ENCODE assay signal across 1 cellular context in the genomic region with DNA sequence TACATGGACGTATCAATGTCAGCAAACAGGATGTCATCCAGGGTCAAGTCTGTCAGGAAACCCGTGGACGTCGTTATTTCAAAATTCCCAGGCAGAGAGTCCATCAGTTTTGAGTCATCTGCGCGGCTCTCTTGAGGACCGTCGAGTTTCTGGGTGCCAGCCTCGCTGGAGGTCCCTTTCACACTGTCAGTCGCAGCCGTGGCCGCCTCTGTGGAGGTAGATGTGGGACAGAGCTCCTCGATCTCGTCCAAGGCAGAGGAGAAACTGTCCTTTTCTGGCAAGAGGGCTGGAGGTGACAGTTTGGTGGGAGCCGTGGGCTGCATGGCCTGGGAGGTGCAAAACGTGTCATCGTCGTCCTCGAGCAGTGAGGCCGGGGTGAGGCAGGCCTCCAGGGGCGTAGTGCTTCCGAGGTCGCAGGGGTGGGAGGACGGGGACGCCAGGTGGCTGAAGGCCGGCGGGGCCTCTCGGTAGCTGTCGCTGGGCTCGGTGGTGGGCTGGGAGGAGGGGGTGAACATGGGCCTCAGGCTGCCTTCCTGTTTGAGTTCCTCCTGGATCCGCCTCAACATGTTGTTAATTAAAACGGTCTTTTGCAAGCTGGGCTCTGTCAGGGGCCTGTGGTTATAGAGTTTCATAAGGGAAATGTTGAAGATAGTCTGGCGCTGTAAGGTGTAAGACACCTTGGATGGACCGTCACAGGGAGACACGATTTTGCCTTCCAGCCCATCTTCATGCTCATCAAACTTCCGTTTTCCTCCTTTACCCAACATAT.
TF ChIP-seq lines count a peak whose summit lies in the region.

No MANE protein-coding gene starts in this region.

TF ChIP-seq in GM12878, 131 proteins besides CTCF, POLR2A, EP300 and RAD21 (continued from another document and continues in another):
- TF ChIP-seq SUZ12 (IDR thresholded peaks at IDR 0.05; ENCODE audit: unreplicated experiment) (no peak), MYB (IDR thresholded peaks at IDR 0.05; ENCODE audit: borderline replicate concordance, low read depth, low read length) (peak; percentile 26; the same call in 1 of the 2 replicates), JUND (IDR thresholded peaks at IDR 0.05; ENCODE audit: low read depth, low read length) (no peak), JUNB (IDR thresholded peaks at IDR 0.05) (no peak), POLR2AphosphoS2 (IDR thresholded peaks at IDR 0.05; ENCODE audit: low read depth, low read length) (no peak), ZNF622 (IDR thresholded peaks at IDR 0.05) (no peak), CBFB (IDR thresholded peaks at IDR 0.05; ENCODE audit: low read depth) (no peak), RBBP5 (conservative IDR thresholded peaks at IDR 0.05) (no peak), CEBPB (IDR thresholded peaks at IDR 0.05; ENCODE audit: borderline replicate concordance in 1 of 2, low read depth in 2 of 2, low read length in 2 of 2) (no peak), STAT1 (conservative IDR thresholded peaks at IDR 0.05) (no peak), YBX1 (IDR thresholded peaks at IDR 0.05) (no peak), SP1 (IDR thresholded peaks at IDR 0.05; ENCODE audit: low read depth, low read length) (peak; percentile 16), BCL11A (IDR thresholded peaks at IDR 0.05; ENCODE audit: low read depth, low read length) (peak; percentile 72), CREB1 (IDR thresholded peaks at IDR 0.05; ENCODE audit: low read depth) (no peak), POLR2AphosphoS5 (IDR thresholded peaks at IDR 0.05; ENCODE audit: low read length) (no peak), PAX8 (IDR thresholded peaks at IDR 0.05) (no peak), GATAD2B (conservative IDR thresholded peaks at IDR 0.05; ENCODE audit: low read depth) (0 out of 2 replicates have a peak, but pooled peaks have one; percentile 37), WRNIP1 (IDR thresholded peaks at IDR 0.05; ENCODE audit: borderline replicate concordance, low read depth, low read length) (no peak), CHD4 (IDR thresholded peaks at IDR 0.05) (no peak), EED (IDR thresholded peaks at IDR 0.05; ENCODE audit: low read depth) (peak; percentile 70), HCFC1 (IDR thresholded peaks at IDR 0.05; ENCODE audit: low read length) (no peak), ZBED1 (IDR thresholded peaks at IDR 0.05; ENCODE audit: borderline replicate concordance) (no peak; the same call in 1 of the 2 replicates), BMI1 (IDR thresholded peaks at IDR 0.05; ENCODE audit: borderline replicate concordance) (no peak), ETV6 (conservative IDR thresholded peaks at IDR 0.05 in 1 of 2, IDR thresholded peaks at IDR 0.05 in 1 of 2; ENCODE audit: borderline replicate concordance in 1 of 2, low read depth in 1 of 2) (no peak)
- TF ChIP-seq, protein P1, sequence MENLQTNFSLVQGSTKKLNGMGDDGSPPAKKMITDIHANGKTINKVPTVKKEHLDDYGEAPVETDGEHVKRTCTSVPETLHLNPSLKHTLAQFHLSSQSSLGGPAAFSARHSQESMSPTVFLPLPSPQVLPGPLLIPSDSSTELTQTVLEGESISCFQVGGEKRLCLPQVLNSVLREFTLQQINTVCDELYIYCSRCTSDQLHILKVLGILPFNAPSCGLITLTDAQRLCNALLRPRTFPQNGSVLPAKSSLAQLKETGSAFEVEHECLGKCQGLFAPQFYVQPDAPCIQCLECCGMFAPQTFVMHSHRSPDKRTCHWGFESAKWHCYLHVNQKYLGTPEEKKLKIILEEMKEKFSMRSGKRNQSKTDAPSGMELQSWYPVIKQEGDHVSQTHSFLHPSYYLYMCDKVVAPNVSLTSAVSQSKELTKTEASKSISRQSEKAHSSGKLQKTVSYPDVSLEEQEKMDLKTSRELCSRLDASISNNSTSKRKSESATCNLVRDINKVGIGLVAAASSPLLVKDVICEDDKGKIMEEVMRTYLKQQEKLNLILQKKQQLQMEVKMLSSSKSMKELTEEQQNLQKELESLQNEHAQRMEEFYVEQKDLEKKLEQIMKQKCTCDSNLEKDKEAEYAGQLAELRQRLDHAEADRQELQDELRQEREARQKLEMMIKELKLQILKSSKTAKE (IDR thresholded peaks at IDR 0.05; ENCODE audit: low read depth, poor library complexity, severe bottlenecking), result peak; percentile 91
- TF ChIP-seq, protein P2, sequence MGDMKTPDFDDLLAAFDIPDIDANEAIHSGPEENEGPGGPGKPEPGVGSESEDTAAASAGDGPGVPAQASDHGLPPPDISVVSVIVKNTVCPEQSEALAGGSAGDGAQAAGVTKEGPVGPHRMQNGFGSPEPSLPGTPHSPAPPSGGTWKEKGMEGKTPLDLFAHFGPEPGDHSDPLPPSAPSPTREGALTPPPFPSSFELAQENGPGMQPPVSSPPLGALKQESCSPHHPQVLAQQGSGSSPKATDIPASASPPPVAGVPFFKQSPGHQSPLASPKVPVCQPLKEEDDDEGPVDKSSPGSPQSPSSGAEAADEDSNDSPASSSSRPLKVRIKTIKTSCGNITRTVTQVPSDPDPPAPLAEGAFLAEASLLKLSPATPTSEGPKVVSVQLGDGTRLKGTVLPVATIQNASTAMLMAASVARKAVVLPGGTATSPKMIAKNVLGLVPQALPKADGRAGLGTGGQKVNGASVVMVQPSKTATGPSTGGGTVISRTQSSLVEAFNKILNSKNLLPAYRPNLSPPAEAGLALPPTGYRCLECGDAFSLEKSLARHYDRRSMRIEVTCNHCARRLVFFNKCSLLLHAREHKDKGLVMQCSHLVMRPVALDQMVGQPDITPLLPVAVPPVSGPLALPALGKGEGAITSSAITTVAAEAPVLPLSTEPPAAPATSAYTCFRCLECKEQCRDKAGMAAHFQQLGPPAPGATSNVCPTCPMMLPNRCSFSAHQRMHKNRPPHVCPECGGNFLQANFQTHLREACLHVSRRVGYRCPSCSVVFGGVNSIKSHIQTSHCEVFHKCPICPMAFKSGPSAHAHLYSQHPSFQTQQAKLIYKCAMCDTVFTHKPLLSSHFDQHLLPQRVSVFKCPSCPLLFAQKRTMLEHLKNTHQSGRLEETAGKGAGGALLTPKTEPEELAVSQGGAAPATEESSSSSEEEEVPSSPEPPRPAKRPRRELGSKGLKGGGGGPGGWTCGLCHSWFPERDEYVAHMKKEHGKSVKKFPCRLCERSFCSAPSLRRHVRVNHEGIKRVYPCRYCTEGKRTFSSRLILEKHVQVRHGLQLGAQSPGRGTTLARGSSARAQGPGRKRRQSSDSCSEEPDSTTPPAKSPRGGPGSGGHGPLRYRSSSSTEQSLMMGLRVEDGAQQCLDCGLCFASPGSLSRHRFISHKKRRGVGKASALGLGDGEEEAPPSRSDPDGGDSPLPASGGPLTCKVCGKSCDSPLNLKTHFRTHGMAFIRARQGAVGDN (IDR thresholded peaks at IDR 0.05), result peak; percentile 72
- TF ChIP-seq, protein P3, sequence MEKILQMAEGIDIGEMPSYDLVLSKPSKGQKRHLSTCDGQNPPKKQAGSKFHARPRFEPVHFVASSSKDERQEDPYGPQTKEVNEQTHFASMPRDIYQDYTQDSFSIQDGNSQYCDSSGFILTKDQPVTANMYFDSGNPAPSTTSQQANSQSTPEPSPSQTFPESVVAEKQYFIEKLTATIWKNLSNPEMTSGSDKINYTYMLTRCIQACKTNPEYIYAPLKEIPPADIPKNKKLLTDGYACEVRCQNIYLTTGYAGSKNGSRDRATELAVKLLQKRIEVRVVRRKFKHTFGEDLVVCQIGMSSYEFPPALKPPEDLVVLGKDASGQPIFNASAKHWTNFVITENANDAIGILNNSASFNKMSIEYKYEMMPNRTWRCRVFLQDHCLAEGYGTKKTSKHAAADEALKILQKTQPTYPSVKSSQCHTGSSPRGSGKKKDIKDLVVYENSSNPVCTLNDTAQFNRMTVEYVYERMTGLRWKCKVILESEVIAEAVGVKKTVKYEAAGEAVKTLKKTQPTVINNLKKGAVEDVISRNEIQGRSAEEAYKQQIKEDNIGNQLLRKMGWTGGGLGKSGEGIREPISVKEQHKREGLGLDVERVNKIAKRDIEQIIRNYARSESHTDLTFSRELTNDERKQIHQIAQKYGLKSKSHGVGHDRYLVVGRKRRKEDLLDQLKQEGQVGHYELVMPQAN (conservative IDR thresholded peaks at IDR 0.05), result no peak
- TF ChIP-seq, protein P4, sequence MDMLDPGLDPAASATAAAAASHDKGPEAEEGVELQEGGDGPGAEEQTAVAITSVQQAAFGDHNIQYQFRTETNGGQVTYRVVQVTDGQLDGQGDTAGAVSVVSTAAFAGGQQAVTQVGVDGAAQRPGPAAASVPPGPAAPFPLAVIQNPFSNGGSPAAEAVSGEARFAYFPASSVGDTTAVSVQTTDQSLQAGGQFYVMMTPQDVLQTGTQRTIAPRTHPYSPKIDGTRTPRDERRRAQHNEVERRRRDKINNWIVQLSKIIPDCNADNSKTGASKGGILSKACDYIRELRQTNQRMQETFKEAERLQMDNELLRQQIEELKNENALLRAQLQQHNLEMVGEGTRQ (IDR thresholded peaks at IDR 0.05; ENCODE audit: borderline replicate concordance, low read depth, low read length), result no peak
- TF ChIP-seq, protein P5, sequence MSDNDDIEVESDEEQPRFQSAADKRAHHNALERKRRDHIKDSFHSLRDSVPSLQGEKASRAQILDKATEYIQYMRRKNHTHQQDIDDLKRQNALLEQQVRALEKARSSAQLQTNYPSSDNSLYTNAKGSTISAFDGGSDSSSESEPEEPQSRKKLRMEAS (IDR thresholded peaks at IDR 0.05; ENCODE audit: low read depth, low read length), result peak; percentile 34
- TF ChIP-seq, protein P6, sequence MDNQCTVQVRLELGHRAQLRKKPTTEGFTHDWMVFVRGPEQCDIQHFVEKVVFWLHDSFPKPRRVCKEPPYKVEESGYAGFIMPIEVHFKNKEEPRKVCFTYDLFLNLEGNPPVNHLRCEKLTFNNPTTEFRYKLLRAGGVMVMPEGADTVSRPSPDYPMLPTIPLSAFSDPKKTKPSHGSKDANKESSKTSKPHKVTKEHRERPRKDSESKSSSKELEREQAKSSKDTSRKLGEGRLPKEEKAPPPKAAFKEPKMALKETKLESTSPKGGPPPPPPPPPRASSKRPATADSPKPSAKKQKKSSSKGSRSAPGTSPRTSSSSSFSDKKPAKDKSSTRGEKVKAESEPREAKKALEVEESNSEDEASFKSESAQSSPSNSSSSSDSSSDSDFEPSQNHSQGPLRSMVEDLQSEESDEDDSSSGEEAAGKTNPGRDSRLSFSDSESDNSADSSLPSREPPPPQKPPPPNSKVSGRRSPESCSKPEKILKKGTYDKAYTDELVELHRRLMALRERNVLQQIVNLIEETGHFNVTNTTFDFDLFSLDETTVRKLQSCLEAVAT (IDR thresholded peaks at IDR 0.05), result peak; percentile 78; the same call in 1 of the 2 replicates
- TF ChIP-seq, protein P7, sequence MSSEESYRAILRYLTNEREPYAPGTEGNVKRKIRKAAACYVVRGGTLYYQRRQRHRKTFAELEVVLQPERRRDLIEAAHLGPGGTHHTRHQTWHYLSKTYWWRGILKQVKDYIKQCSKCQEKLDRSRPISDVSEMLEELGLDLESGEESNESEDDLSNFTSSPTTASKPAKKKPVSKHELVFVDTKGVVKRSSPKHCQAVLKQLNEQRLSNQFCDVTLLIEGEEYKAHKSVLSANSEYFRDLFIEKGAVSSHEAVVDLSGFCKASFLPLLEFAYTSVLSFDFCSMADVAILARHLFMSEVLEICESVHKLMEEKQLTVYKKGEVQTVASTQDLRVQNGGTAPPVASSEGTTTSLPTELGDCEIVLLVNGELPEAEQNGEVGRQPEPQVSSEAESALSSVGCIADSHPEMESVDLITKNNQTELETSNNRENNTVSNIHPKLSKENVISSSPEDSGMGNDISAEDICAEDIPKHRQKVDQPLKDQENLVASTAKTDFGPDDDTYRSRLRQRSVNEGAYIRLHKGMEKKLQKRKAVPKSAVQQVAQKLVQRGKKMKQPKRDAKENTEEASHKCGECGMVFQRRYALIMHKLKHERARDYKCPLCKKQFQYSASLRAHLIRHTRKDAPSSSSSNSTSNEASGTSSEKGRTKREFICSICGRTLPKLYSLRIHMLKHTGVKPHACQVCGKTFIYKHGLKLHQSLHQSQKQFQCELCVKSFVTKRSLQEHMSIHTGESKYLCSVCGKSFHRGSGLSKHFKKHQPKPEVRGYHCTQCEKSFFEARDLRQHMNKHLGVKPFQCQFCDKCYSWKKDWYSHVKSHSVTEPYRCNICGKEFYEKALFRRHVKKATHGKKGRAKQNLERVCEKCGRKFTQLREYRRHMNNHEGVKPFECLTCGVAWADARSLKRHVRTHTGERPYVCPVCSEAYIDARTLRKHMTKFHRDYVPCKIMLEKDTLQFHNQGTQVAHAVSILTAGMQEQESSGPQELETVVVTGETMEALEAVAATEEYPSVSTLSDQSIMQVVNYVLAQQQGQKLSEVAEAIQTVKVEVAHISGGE (CRISPR knock-in tag; IDR thresholded peaks at IDR 0.05), result no peak
- TF ChIP-seq, protein P8, sequence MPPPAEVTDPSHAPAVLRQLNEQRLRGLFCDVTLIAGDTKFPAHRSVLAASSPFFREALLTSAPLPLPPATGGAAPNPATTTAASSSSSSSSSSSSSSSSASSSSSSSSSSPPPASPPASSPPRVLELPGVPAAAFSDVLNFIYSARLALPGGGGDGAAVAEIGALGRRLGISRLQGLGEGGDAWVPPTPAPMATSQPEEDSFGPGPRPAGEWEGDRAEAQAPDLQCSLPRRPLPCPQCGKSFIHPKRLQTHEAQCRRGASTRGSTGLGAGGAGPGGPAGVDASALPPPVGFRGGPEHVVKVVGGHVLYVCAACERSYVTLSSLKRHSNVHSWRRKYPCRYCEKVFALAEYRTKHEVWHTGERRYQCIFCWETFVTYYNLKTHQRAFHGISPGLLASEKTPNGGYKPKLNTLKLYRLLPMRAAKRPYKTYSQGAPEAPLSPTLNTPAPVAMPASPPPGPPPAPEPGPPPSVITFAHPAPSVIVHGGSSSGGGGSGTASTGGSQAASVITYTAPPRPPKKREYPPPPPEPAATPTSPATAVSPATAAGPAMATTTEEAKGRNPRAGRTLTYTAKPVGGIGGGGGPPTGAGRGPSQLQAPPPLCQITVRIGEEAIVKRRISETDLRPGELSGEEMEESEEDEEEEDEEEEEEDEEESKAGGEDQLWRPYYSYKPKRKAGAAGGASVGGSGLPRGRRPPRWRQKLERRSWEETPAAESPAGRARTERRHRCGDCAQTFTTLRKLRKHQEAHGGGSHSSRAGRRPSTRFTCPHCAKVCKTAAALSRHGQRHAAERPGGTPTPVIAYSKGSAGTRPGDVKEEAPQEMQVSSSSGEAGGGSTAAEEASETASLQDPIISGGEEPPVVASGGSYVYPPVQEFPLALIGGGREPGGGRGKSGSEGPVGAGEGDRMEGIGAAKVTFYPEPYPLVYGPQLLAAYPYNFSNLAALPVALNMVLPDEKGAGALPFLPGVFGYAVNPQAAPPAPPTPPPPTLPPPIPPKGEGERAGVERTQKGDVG (CRISPR knock-in tag; IDR thresholded peaks at IDR 0.05), result no peak
